In the genomic region with DNA sequence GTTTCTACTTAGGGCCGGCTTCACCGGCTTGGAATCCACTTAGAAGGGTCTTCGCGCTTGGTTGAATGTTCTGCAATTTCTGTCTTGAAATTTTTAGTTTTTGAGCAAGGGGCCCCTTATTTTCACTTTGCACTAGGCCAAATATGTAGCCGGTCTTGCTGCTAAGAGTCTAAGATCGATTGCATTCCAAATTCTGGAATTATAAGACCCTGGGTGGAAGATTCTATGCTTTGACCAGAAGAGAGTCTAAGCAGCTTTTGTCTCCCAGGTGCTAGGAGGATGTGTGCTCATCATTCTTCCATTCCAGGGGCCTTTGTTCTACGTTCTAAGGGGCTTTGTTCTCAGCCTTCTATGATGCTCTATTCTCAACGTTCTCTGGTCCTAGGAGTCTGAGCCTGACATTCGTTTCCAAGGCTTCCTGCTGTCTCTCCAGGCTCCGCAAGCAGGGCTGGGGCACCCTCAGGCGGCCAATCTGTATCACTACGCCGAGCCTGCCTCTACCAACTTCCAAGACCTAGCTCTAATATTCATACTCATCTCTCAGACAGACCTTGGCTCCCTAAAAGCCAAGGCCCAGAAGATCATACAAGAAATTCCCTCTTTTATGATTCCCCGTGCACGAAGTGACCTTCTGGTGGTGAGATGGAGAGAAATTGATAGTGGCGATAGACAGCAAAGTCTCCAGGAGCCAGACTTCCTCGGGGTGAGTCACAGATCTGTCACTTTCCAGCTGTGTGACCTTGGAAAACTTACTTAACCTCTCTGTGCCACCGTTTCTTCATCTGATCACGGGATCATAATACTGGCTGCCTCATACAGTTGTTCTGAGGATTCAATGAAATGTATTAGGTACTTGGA, we compare ENCODE assay signal across 8 cellular contexts. TPM values are rescaled to one million over a fixed set of nuclear protein-coding genes. Genes with fewer than 3 reads are reported as not detected.
A peak's percentile ranks its signal among the peaks of the same experiment; 100 is the strongest.
DNase-seq lines count a peak whose midpoint lies in the region; ATAC-seq, FAIRE-seq and TF ChIP-seq lines count a peak whose summit lies in the region.

No MANE protein-coding gene starts in this region.

- FAIRE-seq in GM12891 (lab: Jason Lieb, UNC), result peak; percentile 83

- peak overlapping the region; percentile 86 for H3K27ac Mint-ChIP-seq in T-helper 1 cell treated with Interleukin-12 subunit alpha and Interleukin-12 subunit beta and Interleukin-4 antibody, amounts not matched to agents 30 μg/mL and 1 μg/mL, for 36 hours

- intact Hi-C loops in heart left ventricle (cut with DNase I), result loop anchor here (1.0 to 10.0 kb wide), 9 partner anchors 45 to 137 kb away; no protein-coding TSS in a partner anchor
- intact Hi-C loops in posterior cingulate gyrus (cut with DNase I), result loop anchor here (1.0 to 10.0 kb wide), 2 partner anchors 48 to 127 kb away; no protein-coding TSS in a partner anchor
- intact Hi-C loops in transverse colon (cut with DNase I; ENCODE audit: low total_unique reads), result loop anchor here (2.0 to 5.0 kb wide), 2 partner anchors 47 to 60 kb away; a partner anchor contains a TSS

- H3K4me1 ChIP-seq in heart left ventricle (peaks cover 0 to 32% (median 21%) of the 10 kb centered on the region in 12 donors), transverse colon (peaks cover 4 to 34% (median 16%) of the 10 kb centered on the region in 4 donors)

- no peak for TF ChIP-seq EP300 in transverse colon (IDR thresholded peaks at IDR 0.05; ENCODE audit: low read depth)

- H3K9me3 Mint-ChIP-seq in T-helper 1 cell treated with Interleukin-12 subunit alpha and Interleukin-12 subunit beta and Interleukin-4 antibody, amounts not matched to agents 30 μg/mL and 1 μg/mL, for 36 hours, result no peaks in the 10 kb centered on the region

- DNase-seq in GM12891 (ENCODE audit: insufficient read length, low spot score), result no peak
- DNase-seq in NCI-H1436 treated with DMSO at 0.1 percent for 48 hours (lab: John Stamatoyannopoulos, UW), result peak; percentile 65
- DNase-seq in amniotic epithelial cell (ENCODE audit: low read depth), result peak; percentile 87
- peak; percentile 82 to 88 (median 86) for DNase-seq in heart left ventricle
- peak; percentile 84 to 99 (median 90) for DNase-seq in posterior cingulate gyrus
- DNase-seq in transverse colon, result peak; percentile 86

- in situ Hi-C loops in transverse colon (cut with MboI; ENCODE audit: low pct_ligation_motif_present in 1 of 4, low pct_unique_long_range_greater_than_20kb in 1 of 4, low sequenced_read_pairs in 3 of 4), result loop anchor here in 2 of 4 donors (5.0 kb wide), 2 partner anchors 45 to 50 kb away; no protein-coding TSS in a partner anchor

- H3K36me3 Mint-ChIP-seq in T-helper 1 cell treated with Interleukin-12 subunit alpha and Interleukin-12 subunit beta and Interleukin-4 antibody, amounts not matched to agents 30 μg/mL and 1 μg/mL, for 36 hours (ENCODE audit: low read depth), result no peaks in the 10 kb centered on the region

- WGBS in heart left ventricle, 4 donors, result 5 to 8% (median 7%) methylated on average over 19 of the region's 19 CpGs
- 0 to 5% methylated on average over 4 to 19 of the region's 19 CpGs for WGBS in transverse colon (ENCODE audit: low coverage in 1 of 2), 2 donors

- H3K9me3 ChIP-seq in heart left ventricle (no peaks in the 10 kb centered on the region), transverse colon (no peaks in the 10 kb centered on the region)

- peaks cover 11% of the 10 kb centered on the region for H3K4me1 Mint-ChIP-seq in T-helper 1 cell treated with Interleukin-12 subunit alpha and Interleukin-12 subunit beta and Interleukin-4 antibody, amounts not matched to agents 30 μg/mL and 1 μg/mL, for 36 hours (ENCODE audit: low read depth)

- H3K4me3 ChIP-seq in heart left ventricle, result peak overlapping the region in 11 of 12 donors; percentile 14 to 77 (median 44)
- peak overlapping the region in 3 of 4 donors; percentile 13 to 45 (median 30) for H3K4me3 ChIP-seq in transverse colon

- H3K27me3 Mint-ChIP-seq in T-helper 1 cell treated with Interleukin-12 subunit alpha and Interleukin-12 subunit beta and Interleukin-4 antibody, amounts not matched to agents 30 μg/mL and 1 μg/mL, for 36 hours (ENCODE audit: low read depth), result peaks cover 33% of the 10 kb centered on the region

- peak overlapping the region in 11 of 12 donors; percentile 32 to 86 (median 65) for H3K27ac ChIP-seq in heart left ventricle
- peak overlapping the region; percentile 83 to 89 (median 86) for H3K27ac ChIP-seq in transverse colon

- H3K27me3 ChIP-seq in heart left ventricle, result peaks cover 0 to 24% (median 0%) of the 10 kb centered on the region in 9 donors
- H3K27me3 ChIP-seq in transverse colon, result peaks cover 30% of the 10 kb centered on the region

- TF ChIP-seq POLR2A in GM12891 (IDR thresholded peaks at IDR 0.05; ENCODE audit: low read depth, low read length) (no peak), heart left ventricle (IDR thresholded peaks at IDR 0.05) (no peak), transverse colon (IDR thresholded peaks at IDR 0.05) (no peak)

- ATAC-seq in heart left ventricle, result peak; percentile 66 to 80 (median 76)
- ATAC-seq in HG03175 (IDR thresholded peaks at IDR 0.05; ENCODE audit: unreplicated experiment), result no peak

- H3K4me3 Mint-ChIP-seq in T-helper 1 cell treated with Interleukin-12 subunit alpha and Interleukin-12 subunit beta and Interleukin-4 antibody, amounts not matched to agents 30 μg/mL and 1 μg/mL, for 36 hours, result peak overlapping the region; percentile 79

- H3K36me3 ChIP-seq in heart left ventricle (no peaks in the 10 kb centered on the region), transverse colon (no peaks in the 10 kb centered on the region)

- peak; percentile 85 to 97 (median 92) for TF ChIP-seq CTCF in heart left ventricle (IDR thresholded peaks at IDR 0.05)
- peak; percentile 82 to 95 (median 86) for TF ChIP-seq CTCF in transverse colon (IDR thresholded peaks at IDR 0.05)

TF ChIP-seq in GM12891, 5 proteins besides CTCF, POLR2A, EP300 and RAD21:
- no peak for TF ChIP-seq POLR2AphosphoS5 (IDR thresholded peaks at IDR 0.05; ENCODE audit: low read depth, low read length)
- no peak for TF ChIP-seq PAX5 (IDR thresholded peaks at IDR 0.05; ENCODE audit: insufficient read depth, low read length, severe bottlenecking)
- no peak for TF ChIP-seq POU2F2 (IDR thresholded peaks at IDR 0.05; ENCODE audit: low read depth, low read length)
- TF ChIP-seq SPI1 (IDR thresholded peaks at IDR 0.05; ENCODE audit: low read depth, low read length), result no peak
- no peak for TF ChIP-seq TAF1 (IDR thresholded peaks at IDR 0.05; ENCODE audit: low read depth, low read length)

RNA-seq across cellular contexts. Expression of a gene that starts 1.0 kb away (rescaled TPM):
- 1.7 TPM for polyA plus RNA-seq in GM12891 (2012; ENCODE audit: low read depth, missing spikeins)
- total RNA-seq in heart left ventricle (10 to 100 TPM in 7 of 9 donors, 1 to 10 TPM in 2; 8.8 to 23.4 (median 15.1) TPM), transverse colon (10 to 100 TPM in 1 of 4 donors, 1 to 10 TPM in 3; 5.3 to 27.1 (median 7.5) TPM)
- 1 to 10 TPM; 2.4 to 9.1 TPM for polyA plus RNA-seq in heart left ventricle

RNA-seq across cellular contexts. Expression of a gene that starts 26.0 kb away (rescaled TPM):
- polyA plus RNA-seq in GM12891 (2012; ENCODE audit: low read depth, missing spikeins), result 3.2 TPM
- total RNA-seq in heart left ventricle (not detected), transverse colon (not detected)
- polyA plus RNA-seq in heart left ventricle, result not detected

RNA-seq across cellular contexts. Expression of a gene that starts 37.1 kb away (rescaled TPM):
- polyA plus RNA-seq in GM12891 (2012; ENCODE audit: low read depth, missing spikeins), result 12.3 TPM
- total RNA-seq in heart left ventricle, result 10 to 100 TPM in 2 of 9 donors, 1 to 10 TPM in 7; 2.1 to 16.7 (median 4.9) TPM
- polyA plus RNA-seq in heart left ventricle, result 1 to 10 TPM; 2.7 to 5.2 TPM
- total RNA-seq in transverse colon, result 1 to 10 TPM in 2 of 4 donors, under 1 TPM in 1, not detected in 1; 0.55 to 2.4 (median 2.2) TPM

RNA-seq across cellular contexts. Expression of a gene that starts 55.0 kb away (rescaled TPM):
- 48.0 TPM for polyA plus RNA-seq in GM12891 (2012; ENCODE audit: low read depth, missing spikeins)
- 10 to 100 TPM in 7 of 9 donors, 1 to 10 TPM in 2; 8.4 to 32.8 (median 13.2) TPM for total RNA-seq in heart left ventricle
- 10 to 100 TPM; 10.6 to 12.1 TPM for polyA plus RNA-seq in heart left ventricle
- 100 to 1,000 TPM in 1 of 4 donors, 10 to 100 TPM in 3; 40.1 to 201 (median 53.5) TPM for total RNA-seq in transverse colon
